In the genomic region with DNA sequence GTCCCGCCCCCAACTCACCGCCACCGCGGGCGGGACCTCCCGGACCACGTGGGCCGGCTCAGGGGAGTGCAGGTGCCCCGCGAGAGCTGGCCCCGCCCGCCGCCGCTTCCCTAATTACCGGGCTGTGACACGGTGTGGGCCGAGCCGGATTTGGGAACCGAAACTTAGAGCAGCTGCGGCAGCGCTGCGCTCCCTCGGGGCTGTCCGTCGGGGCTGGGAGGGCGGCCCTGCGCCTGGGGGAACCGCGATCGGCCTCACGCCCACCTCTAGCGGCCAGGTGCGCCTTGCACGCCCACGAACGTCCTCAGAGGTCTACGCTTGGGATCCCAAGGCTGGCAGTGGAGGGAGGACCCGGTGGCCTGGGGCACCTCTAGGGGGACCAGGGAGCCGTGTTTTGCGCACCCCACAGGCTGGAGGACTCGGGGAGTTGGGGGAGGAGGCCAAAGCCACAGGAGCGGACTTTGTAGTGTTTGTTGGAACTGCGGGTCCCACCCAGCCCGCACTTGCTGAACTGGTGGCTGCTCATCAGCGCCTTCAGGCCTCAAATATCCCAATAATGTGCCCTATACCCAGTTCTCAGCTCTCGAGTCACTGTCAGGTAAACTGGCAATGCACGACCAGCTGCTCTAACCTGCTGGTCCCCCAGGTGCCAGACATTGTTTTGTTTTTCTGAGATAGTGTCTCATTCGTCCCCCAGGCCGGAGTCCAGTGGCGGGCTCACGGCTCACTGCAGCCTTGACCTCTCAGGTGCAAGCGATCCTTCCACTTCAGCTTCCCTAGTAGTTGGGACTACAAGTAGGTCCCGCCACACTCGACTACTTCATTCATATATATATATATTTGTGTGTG, we compare ENCODE assay signal across 1 cellular context.
TF ChIP-seq lines count a peak whose summit lies in the region.

No MANE protein-coding gene starts in this region.

TF ChIP-seq in GM12878, 131 proteins besides CTCF, POLR2A, EP300 and RAD21 (continues in another document):
- no peak for TF ChIP-seq RFX5 (IDR thresholded peaks at IDR 0.05; ENCODE audit: low read depth, low read length)
- peak; percentile 23 for TF ChIP-seq BACH1 (IDR thresholded peaks at IDR 0.05; ENCODE audit: borderline replicate concordance)
- peak; percentile 32 for TF ChIP-seq SMAD1 (IDR thresholded peaks at IDR 0.05; ENCODE audit: low read depth, partially characterized antibody)
- TF ChIP-seq, protein P1, sequence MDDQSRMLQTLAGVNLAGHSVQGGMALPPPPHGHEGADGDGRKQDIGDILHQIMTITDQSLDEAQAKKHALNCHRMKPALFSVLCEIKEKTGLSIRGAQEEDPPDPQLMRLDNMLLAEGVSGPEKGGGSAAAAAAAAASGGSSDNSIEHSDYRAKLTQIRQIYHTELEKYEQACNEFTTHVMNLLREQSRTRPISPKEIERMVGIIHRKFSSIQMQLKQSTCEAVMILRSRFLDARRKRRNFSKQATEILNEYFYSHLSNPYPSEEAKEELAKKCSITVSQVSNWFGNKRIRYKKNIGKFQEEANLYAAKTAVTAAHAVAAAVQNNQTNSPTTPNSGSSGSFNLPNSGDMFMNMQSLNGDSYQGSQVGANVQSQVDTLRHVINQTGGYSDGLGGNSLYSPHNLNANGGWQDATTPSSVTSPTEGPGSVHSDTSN (IDR thresholded peaks at IDR 0.05; ENCODE audit: insufficient replicate concordance, low read depth, low read length): peak; percentile 15
- TF ChIP-seq NBN (IDR thresholded peaks at IDR 0.05): peak; percentile 87
- TF ChIP-seq EGR1 (IDR thresholded peaks at IDR 0.05; ENCODE audit: borderline replicate concordance in 1 of 2, low read depth in 2 of 2, low read length in 2 of 2): peak in 1 of 2 experiments; percentile 94; a peak in 2 of 3 replicates
- TF ChIP-seq CBX5 (IDR thresholded peaks at IDR 0.05; ENCODE audit: low read depth): 0 out of 2 replicates have a peak, but pooled peaks have one; percentile 48
- TF ChIP-seq IKZF1 (conservative IDR thresholded peaks at IDR 0.05): peak; percentile 99
- no peak for TF ChIP-seq ZSCAN29 (IDR thresholded peaks at IDR 0.05)
- TF ChIP-seq YBX1 (IDR thresholded peaks at IDR 0.05): no peak
- 0 out of 2 replicates have a peak, but pooled peaks have one; percentile 81 for TF ChIP-seq STAT1 (conservative IDR thresholded peaks at IDR 0.05)
- peak in 1 of 2 experiments; percentile 55; a peak in 2 of 4 replicates for TF ChIP-seq ETV6 (conservative IDR thresholded peaks at IDR 0.05 in 1 of 2, IDR thresholded peaks at IDR 0.05 in 1 of 2; ENCODE audit: borderline replicate concordance in 1 of 2, low read depth in 1 of 2)
- no peak for TF ChIP-seq NR2C2 (IDR thresholded peaks at IDR 0.05; ENCODE audit: borderline replicate concordance, control insufficient read depth, insufficient read length, low read depth)
- TF ChIP-seq ZNF207 (IDR thresholded peaks at IDR 0.05; ENCODE audit: borderline replicate concordance): peak; percentile 46; the same call in 1 of the 2 replicates
- no peak for TF ChIP-seq SUZ12 (IDR thresholded peaks at IDR 0.05; ENCODE audit: unreplicated experiment)
- no peak; the same call in 1 of the 2 replicates for TF ChIP-seq SREBF1 (IDR thresholded peaks at IDR 0.05; ENCODE audit: low read length)
- TF ChIP-seq MYC (IDR thresholded peaks at IDR 0.05; ENCODE audit: insufficient read depth, insufficient read length, insufficient replicate concordance, low read length, severe bottlenecking): no peak
- TF ChIP-seq TARDBP (IDR thresholded peaks at IDR 0.05; ENCODE audit: borderline replicate concordance): peak; percentile 73; the same call in 1 of the 2 replicates
- peak; percentile 73 for TF ChIP-seq CREB1 (IDR thresholded peaks at IDR 0.05; ENCODE audit: low read depth)
- no peak for TF ChIP-seq HDAC2 (IDR thresholded peaks at IDR 0.05)
- TF ChIP-seq SP1 (IDR thresholded peaks at IDR 0.05; ENCODE audit: low read depth, low read length): peak; percentile 83
- peak; percentile 59; the same call in 1 of the 2 replicates for TF ChIP-seq PML (IDR thresholded peaks at IDR 0.05; ENCODE audit: low read length)
- TF ChIP-seq, protein P2, sequence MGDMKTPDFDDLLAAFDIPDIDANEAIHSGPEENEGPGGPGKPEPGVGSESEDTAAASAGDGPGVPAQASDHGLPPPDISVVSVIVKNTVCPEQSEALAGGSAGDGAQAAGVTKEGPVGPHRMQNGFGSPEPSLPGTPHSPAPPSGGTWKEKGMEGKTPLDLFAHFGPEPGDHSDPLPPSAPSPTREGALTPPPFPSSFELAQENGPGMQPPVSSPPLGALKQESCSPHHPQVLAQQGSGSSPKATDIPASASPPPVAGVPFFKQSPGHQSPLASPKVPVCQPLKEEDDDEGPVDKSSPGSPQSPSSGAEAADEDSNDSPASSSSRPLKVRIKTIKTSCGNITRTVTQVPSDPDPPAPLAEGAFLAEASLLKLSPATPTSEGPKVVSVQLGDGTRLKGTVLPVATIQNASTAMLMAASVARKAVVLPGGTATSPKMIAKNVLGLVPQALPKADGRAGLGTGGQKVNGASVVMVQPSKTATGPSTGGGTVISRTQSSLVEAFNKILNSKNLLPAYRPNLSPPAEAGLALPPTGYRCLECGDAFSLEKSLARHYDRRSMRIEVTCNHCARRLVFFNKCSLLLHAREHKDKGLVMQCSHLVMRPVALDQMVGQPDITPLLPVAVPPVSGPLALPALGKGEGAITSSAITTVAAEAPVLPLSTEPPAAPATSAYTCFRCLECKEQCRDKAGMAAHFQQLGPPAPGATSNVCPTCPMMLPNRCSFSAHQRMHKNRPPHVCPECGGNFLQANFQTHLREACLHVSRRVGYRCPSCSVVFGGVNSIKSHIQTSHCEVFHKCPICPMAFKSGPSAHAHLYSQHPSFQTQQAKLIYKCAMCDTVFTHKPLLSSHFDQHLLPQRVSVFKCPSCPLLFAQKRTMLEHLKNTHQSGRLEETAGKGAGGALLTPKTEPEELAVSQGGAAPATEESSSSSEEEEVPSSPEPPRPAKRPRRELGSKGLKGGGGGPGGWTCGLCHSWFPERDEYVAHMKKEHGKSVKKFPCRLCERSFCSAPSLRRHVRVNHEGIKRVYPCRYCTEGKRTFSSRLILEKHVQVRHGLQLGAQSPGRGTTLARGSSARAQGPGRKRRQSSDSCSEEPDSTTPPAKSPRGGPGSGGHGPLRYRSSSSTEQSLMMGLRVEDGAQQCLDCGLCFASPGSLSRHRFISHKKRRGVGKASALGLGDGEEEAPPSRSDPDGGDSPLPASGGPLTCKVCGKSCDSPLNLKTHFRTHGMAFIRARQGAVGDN (IDR thresholded peaks at IDR 0.05): no peak
- TF ChIP-seq IKZF2 (IDR thresholded peaks at IDR 0.05): peak; percentile 95 to 97
- no peak for TF ChIP-seq EZH2 (IDR thresholded peaks at IDR 0.05; ENCODE audit: borderline replicate concordance, control insufficient read depth, low read depth, low read length)
- TF ChIP-seq SMARCA5 (IDR thresholded peaks at IDR 0.05): 0 out of 2 replicates have a peak, but pooled peaks have one; percentile 9
- TF ChIP-seq, protein P3, sequence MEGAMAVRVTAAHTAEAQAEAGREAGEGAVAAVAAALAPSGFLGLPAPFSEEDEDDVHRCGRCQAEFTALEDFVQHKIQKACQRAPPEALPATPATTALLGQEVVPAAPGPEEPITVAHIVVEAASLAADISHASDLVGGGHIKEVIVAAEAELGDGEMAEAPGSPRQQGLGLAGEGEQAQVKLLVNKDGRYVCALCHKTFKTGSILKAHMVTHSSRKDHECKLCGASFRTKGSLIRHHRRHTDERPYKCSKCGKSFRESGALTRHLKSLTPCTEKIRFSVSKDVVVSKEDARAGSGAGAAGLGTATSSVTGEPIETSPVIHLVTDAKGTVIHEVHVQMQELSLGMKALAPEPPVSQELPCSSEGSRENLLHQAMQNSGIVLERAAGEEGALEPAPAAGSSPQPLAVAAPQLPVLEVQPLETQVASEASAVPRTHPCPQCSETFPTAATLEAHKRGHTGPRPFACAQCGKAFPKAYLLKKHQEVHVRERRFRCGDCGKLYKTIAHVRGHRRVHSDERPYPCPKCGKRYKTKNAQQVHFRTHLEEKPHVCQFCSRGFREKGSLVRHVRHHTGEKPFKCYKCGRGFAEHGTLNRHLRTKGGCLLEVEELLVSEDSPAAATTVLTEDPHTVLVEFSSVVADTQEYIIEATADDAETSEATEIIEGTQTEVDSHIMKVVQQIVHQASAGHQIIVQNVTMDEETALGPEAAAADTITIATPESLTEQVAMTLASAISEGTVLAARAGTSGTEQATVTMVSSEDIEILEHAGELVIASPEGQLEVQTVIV (IDR thresholded peaks at IDR 0.05; ENCODE audit: borderline replicate concordance, partially characterized antibody): no peak
- TF ChIP-seq HCFC1 (IDR thresholded peaks at IDR 0.05; ENCODE audit: low read length): no peak
- TF ChIP-seq ZNF24 (IDR thresholded peaks at IDR 0.05): no peak
- TF ChIP-seq SREBF2 (IDR thresholded peaks at IDR 0.05; ENCODE audit: low read length): no peak
- TF ChIP-seq, protein P4, sequence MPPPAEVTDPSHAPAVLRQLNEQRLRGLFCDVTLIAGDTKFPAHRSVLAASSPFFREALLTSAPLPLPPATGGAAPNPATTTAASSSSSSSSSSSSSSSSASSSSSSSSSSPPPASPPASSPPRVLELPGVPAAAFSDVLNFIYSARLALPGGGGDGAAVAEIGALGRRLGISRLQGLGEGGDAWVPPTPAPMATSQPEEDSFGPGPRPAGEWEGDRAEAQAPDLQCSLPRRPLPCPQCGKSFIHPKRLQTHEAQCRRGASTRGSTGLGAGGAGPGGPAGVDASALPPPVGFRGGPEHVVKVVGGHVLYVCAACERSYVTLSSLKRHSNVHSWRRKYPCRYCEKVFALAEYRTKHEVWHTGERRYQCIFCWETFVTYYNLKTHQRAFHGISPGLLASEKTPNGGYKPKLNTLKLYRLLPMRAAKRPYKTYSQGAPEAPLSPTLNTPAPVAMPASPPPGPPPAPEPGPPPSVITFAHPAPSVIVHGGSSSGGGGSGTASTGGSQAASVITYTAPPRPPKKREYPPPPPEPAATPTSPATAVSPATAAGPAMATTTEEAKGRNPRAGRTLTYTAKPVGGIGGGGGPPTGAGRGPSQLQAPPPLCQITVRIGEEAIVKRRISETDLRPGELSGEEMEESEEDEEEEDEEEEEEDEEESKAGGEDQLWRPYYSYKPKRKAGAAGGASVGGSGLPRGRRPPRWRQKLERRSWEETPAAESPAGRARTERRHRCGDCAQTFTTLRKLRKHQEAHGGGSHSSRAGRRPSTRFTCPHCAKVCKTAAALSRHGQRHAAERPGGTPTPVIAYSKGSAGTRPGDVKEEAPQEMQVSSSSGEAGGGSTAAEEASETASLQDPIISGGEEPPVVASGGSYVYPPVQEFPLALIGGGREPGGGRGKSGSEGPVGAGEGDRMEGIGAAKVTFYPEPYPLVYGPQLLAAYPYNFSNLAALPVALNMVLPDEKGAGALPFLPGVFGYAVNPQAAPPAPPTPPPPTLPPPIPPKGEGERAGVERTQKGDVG (CRISPR knock-in tag; IDR thresholded peaks at IDR 0.05): no peak
- TF ChIP-seq, protein P5, sequence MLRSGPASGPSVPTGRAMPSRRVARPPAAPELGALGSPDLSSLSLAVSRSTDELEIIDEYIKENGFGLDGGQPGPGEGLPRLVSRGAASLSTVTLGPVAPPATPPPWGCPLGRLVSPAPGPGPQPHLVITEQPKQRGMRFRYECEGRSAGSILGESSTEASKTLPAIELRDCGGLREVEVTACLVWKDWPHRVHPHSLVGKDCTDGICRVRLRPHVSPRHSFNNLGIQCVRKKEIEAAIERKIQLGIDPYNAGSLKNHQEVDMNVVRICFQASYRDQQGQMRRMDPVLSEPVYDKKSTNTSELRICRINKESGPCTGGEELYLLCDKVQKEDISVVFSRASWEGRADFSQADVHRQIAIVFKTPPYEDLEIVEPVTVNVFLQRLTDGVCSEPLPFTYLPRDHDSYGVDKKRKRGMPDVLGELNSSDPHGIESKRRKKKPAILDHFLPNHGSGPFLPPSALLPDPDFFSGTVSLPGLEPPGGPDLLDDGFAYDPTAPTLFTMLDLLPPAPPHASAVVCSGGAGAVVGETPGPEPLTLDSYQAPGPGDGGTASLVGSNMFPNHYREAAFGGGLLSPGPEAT (IDR thresholded peaks at IDR 0.05; ENCODE audit: low read depth): peak; percentile 82
- peak; percentile 99 for TF ChIP-seq DPF2 (IDR thresholded peaks at IDR 0.05)
- TF ChIP-seq, protein P6, sequence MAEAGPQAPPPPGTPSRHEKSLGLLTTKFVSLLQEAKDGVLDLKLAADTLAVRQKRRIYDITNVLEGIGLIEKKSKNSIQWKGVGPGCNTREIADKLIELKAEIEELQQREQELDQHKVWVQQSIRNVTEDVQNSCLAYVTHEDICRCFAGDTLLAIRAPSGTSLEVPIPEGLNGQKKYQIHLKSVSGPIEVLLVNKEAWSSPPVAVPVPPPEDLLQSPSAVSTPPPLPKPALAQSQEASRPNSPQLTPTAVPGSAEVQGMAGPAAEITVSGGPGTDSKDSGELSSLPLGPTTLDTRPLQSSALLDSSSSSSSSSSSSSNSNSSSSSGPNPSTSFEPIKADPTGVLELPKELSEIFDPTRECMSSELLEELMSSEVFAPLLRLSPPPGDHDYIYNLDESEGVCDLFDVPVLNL (IDR thresholded peaks at IDR 0.05; ENCODE audit: low read depth, low read length): no peak
- TF ChIP-seq KLF5 (IDR thresholded peaks at IDR 0.05; ENCODE audit: partially characterized antibody): no peak
- TF ChIP-seq, protein P7, sequence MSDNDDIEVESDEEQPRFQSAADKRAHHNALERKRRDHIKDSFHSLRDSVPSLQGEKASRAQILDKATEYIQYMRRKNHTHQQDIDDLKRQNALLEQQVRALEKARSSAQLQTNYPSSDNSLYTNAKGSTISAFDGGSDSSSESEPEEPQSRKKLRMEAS (IDR thresholded peaks at IDR 0.05; ENCODE audit: low read depth, low read length): peak; percentile 81
- TF ChIP-seq CHD1 (IDR thresholded peaks at IDR 0.05; ENCODE audit: low read depth, low read length): peak; percentile 71; the same call in 1 of the 2 replicates
- no peak for TF ChIP-seq ASH2L (IDR thresholded peaks at IDR 0.05; ENCODE audit: borderline replicate concordance, low read depth)
- TF ChIP-seq RB1 (IDR thresholded peaks at IDR 0.05; ENCODE audit: borderline replicate concordance): peak; percentile 87
- TF ChIP-seq MTA2 (IDR thresholded peaks at IDR 0.05; ENCODE audit: low read depth): peak; percentile 78
- no peak for TF ChIP-seq TAF1 (IDR thresholded peaks at IDR 0.05; ENCODE audit: borderline replicate concordance, low read depth, low read length)
- TF ChIP-seq RCOR1 (conservative IDR thresholded peaks at IDR 0.05; ENCODE audit: low read depth, low read length): peak; percentile 82; the same call in 1 of the 2 replicates
- TF ChIP-seq MEF2B (IDR thresholded peaks at IDR 0.05; ENCODE audit: partially characterized antibody, poor library complexity, severe bottlenecking): peak; percentile 99
